ENCODE assay signal across 16 cellular contexts in genomic region chr3:56595956-56596355, GRCh38.
"Had no signal": no experiment of that assay in that cellular context is flagged by ENCODE, and none has a peak within 500 bp of the region (broad histone marks: within the 10 kb centered on the region; RNA-seq: fewer than 3 reads in every experiment).

No MANE protein-coding gene starts in this region.

- H3K4me1 Mint-ChIP-seq: neural progenitor cell had no signal

- H3K9ac ChIP-seq: neural progenitor cell had no signal

- H3K4me3 Mint-ChIP-seq: immature natural killer cell, memory B cell, neural progenitor cell had no signal

- H2AFZ ChIP-seq: neural progenitor cell had no signal

- H3K36me3 ChIP-seq: neural progenitor cell had no signal

- ATAC-seq: psoas muscle, right cardiac atrium had no signal

- H3K27me3 ChIP-seq: neural progenitor cell, testis, upper lobe of left lung had no signal

- H3K27me3 Mint-ChIP-seq: memory B cell had no signal

- H3K4me2 ChIP-seq: neural progenitor cell had no signal

- DNase-seq: activated CD4-positive, alpha-beta T cell treated with anti-CD3 and anti-CD28 coated beads for 1 hour; activated CD4-positive, alpha-beta T cell treated with anti-CD3 and anti-CD28 coated beads, Interleukin-2, amount 50 U/mL, for 48 hours; activated gamma-delta T cell treated with Interleukin-2 at 50 U/mL for 16 hours; dermis blood vessel endothelial cell; effector memory CD4-positive, alpha-beta T cell; immature natural killer cell; kidney glomerular epithelial cell; psoas muscle; right cardiac atrium; stimulated activated CD4-positive, alpha-beta T cell treated with anti-CD3 and anti-CD28 coated beads, Interleukin-2, amount 100 ng/mL, for 24 hours; T-helper 2 cell; testis; upper lobe of left lung; WERI-Rb-1 had no signal

- H3K9me3 Mint-ChIP-seq: memory B cell had no signal

- H3K27ac Mint-ChIP-seq: memory B cell, neural progenitor cell had no signal

- H3K4me3 ChIP-seq: neural progenitor cell, psoas muscle, testis, upper lobe of left lung had no signal

- H3K9me3 ChIP-seq: testis, upper lobe of left lung had no signal

- H3K4me1 ChIP-seq: neural progenitor cell, psoas muscle, testis, upper lobe of left lung had no signal

- H3K27ac ChIP-seq: neural progenitor cell, psoas muscle, testis, upper lobe of left lung, WERI-Rb-1 had no signal
